In the genomic region with DNA sequence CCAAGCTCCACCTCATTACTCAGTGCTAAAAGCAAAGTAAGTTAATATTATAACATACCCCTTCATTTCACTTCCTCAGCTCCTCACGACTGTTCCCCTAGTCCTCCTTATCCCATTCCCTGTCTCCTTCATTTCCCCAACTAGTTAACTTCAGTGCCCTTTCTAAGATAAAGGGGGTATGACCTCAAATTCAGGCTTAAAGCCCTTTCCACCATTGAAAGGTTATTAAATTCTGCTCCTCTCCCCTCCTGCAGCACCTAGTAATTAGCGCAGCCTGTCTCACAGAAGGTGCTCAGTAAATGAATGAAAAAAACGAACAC, we compare ENCODE assay signal across 1 cellular context.
TF ChIP-seq lines count a peak whose summit lies in the region.

No MANE protein-coding gene starts in this region.

TF ChIP-seq in IMR-90, 13 proteins besides CTCF, POLR2A, EP300 and RAD21 (continued from another document):
- TF ChIP-seq, protein P1, sequence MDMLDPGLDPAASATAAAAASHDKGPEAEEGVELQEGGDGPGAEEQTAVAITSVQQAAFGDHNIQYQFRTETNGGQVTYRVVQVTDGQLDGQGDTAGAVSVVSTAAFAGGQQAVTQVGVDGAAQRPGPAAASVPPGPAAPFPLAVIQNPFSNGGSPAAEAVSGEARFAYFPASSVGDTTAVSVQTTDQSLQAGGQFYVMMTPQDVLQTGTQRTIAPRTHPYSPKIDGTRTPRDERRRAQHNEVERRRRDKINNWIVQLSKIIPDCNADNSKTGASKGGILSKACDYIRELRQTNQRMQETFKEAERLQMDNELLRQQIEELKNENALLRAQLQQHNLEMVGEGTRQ (IDR thresholded peaks at IDR 0.05; ENCODE audit: low read depth, low read length), result no peak
- TF ChIP-seq NFE2L2 (IDR thresholded peaks at IDR 0.05; ENCODE audit: low read depth, low read length) (no peak), RCOR1 (IDR thresholded peaks at IDR 0.05; ENCODE audit: insufficient replicate concordance, low read length) (no peak), CHD1 (IDR thresholded peaks at IDR 0.05; ENCODE audit: low read depth, low read length) (no peak), MXI1 (IDR thresholded peaks at IDR 0.05; ENCODE audit: borderline replicate concordance, low read depth, low read length) (no peak), FOS (IDR thresholded peaks at IDR 0.05; ENCODE audit: low read depth, low read length) (no peak), SMC3 (IDR thresholded peaks at IDR 0.05; ENCODE audit: low read depth, low read length) (no peak), RFX5 (IDR thresholded peaks at IDR 0.05; ENCODE audit: low read depth, low read length) (no peak), MAZ (IDR thresholded peaks at IDR 0.05; ENCODE audit: borderline replicate concordance, low read depth, low read length) (no peak)
